Comparison of ENCODE assay signal across 11 cellular contexts in the genomic region with DNA sequence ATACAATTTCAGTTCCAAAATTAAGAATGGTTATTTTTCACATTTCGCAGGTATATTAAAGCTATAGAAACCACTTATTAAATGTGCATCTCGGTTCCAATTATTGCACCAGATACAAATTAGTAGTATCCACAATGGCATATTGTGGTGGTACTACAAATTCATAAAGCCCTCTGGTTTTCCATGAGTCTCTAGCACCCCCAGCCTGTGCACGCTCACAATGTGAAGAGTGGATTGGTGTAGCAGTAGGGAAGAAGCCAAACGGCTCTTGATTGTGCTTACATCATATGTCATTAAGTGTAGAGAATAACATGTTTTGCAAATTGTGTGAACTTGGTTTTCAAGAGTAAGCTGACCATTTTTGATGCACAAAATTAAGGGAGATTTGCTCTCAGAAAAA. TPM values are rescaled to one million over a fixed set of nuclear protein-coding genes. Genes with fewer than 3 reads are reported as not detected.
DNase-seq lines count a peak whose midpoint lies in the region; ATAC-seq and TF ChIP-seq lines count a peak whose summit lies in the region.
"Had no signal": no experiment of that assay in that cellular context is flagged by ENCODE, and none has a peak within 500 bp of the region (broad histone marks: within the 10 kb centered on the region; RNA-seq: fewer than 3 reads in every experiment).

No MANE protein-coding gene starts in this region.

- peak; percentile 20 to 55; a peak in 3 of 4 replicates for TF ChIP-seq CTCF in GM23338 (conservative IDR thresholded peaks at IDR 0.05; ENCODE audit: low read depth in 2 of 2)
- peak in 1 of 2 experiments; percentile 31 for TF ChIP-seq CTCF in brain (conservative IDR thresholded peaks at IDR 0.05)
- no peak for TF ChIP-seq CTCF in nephron progenitor cell (IDR thresholded peaks at IDR 0.05)
- no peak for TF ChIP-seq CTCF in adrenal gland (IDR thresholded peaks at IDR 0.05)
- TF ChIP-seq CTCF in foreskin fibroblast (IDR thresholded peaks at IDR 0.05; ENCODE audit: low read depth, low read length), result no peak

- peaks cover 33% of the 10 kb centered on the region for H3K4me1 ChIP-seq in GM23338 (ENCODE audit: insufficient read depth)
- H3K4me1 ChIP-seq in adrenal gland (replicated peaks in 1 of 2), result peaks cover 7 to 8% of the 10 kb centered on the region in 2 donors

- 36 to 48% (median 42%) methylated on average over 4 of the region's 4 CpGs for WGBS in adrenal gland, 4 donors

- H4K20me1 ChIP-seq in GM23338 (replicated peaks; ENCODE audit: insufficient read depth), result no peaks in the 10 kb centered on the region

- H3K9me3 Mint-ChIP-seq in GM23338 (no peaks in the 10 kb centered on the region), brain (peaks cover 0 to 3% (median 0%) of the 10 kb centered on the region in 5 experiments), nephron progenitor cell (no peaks in the 10 kb centered on the region)
- H3K9me3 Mint-ChIP-seq: stimulated activated effector memory CD8-positive, alpha-beta T cell treated with anti-CD3 and anti-CD28 coated beads, Interleukin-12 subunit alpha, Interleukin-12 subunit beta, amount 100 ng/mL, for 72 hours had no signal

- H3K27ac Mint-ChIP-seq in GM23338, result no peak overlapping the region
- H3K27ac Mint-ChIP-seq in brain, result peak overlapping the region; percentile 97 to 99 (median 98)
- H3K27ac Mint-ChIP-seq in nephron progenitor cell, result no peak overlapping the region
- H3K27ac Mint-ChIP-seq: naive thymus-derived CD4-positive, alpha-beta T cell; stimulated activated effector memory CD8-positive, alpha-beta T cell treated with anti-CD3 and anti-CD28 coated beads, Interleukin-12 subunit alpha, Interleukin-12 subunit beta, amount 100 ng/mL, for 72 hours had no signal

- intact Hi-C loops in adrenal gland (cut with DNase I), result no loop called here

- H3K9me2 ChIP-seq in GM23338 (ENCODE audit: insufficient read depth), result no peaks in the 10 kb centered on the region

- TF ChIP-seq POLR2A in adrenal gland (IDR thresholded peaks at IDR 0.05), result no peak

- H3K4me3 ChIP-seq in GM23338 (peak overlapping the region; percentile 59), adrenal gland (no peak overlapping the region), foreskin fibroblast (ENCODE audit: low read depth in 1 of 2, low read length in 2 of 2) (no peak overlapping the region)

- H3K4me3 Mint-ChIP-seq in GM23338, result peak overlapping the region; percentile 92
- peak overlapping the region; percentile 91 to 96 (median 94) for H3K4me3 Mint-ChIP-seq in brain
- H3K4me3 Mint-ChIP-seq in nephron progenitor cell, result peak overlapping the region; percentile 87
- H3K4me3 Mint-ChIP-seq: naive thymus-derived CD4-positive, alpha-beta T cell; stimulated activated effector memory CD8-positive, alpha-beta T cell treated with anti-CD3 and anti-CD28 coated beads, Interleukin-12 subunit alpha, Interleukin-12 subunit beta, amount 100 ng/mL, for 72 hours had no signal

- H3K9me3 ChIP-seq in adrenal gland (replicated peaks in 1 of 3), result no peaks in the 10 kb centered on the region

- H3K4me1 Mint-ChIP-seq in GM23338 (peaks cover 35% of the 10 kb centered on the region), brain (peaks cover 55% of the 10 kb centered on the region), nephron progenitor cell (peaks cover 48% of the 10 kb centered on the region)

- H3K36me3 Mint-ChIP-seq in GM23338 (ENCODE audit: low read depth), result no peaks in the 10 kb centered on the region
- no peaks in the 10 kb centered on the region for H3K36me3 Mint-ChIP-seq in brain
- no peaks in the 10 kb centered on the region for H3K36me3 Mint-ChIP-seq in nephron progenitor cell (ENCODE audit: low read depth)
- H3K36me3 Mint-ChIP-seq: naive thymus-derived CD4-positive, alpha-beta T cell; stimulated activated effector memory CD8-positive, alpha-beta T cell treated with anti-CD3 and anti-CD28 coated beads, Interleukin-12 subunit alpha, Interleukin-12 subunit beta, amount 100 ng/mL, for 72 hours had no signal

- no peak overlapping the region for H3K27ac ChIP-seq in GM23338 (ENCODE audit: low read depth)
- no peak overlapping the region for H3K27ac ChIP-seq in adrenal gland

- H3K4me2 ChIP-seq in GM23338, result peak overlapping the region; percentile 73

- H3K27me3 Mint-ChIP-seq in GM23338 (ENCODE audit: insufficient read depth, low read depth, poor library complexity) (peaks cover 34% of the 10 kb centered on the region), brain (peaks cover 25% of the 10 kb centered on the region), nephron progenitor cell (ENCODE audit: low read depth, poor library complexity) (peaks cover 50% of the 10 kb centered on the region)

- H3K36me3 ChIP-seq in GM23338 (ENCODE audit: insufficient read depth) (no peaks in the 10 kb centered on the region), adrenal gland (replicated peaks in 1 of 2) (no peaks in the 10 kb centered on the region)

- no peaks in the 10 kb centered on the region for H3K79me2 ChIP-seq in GM23338 (replicated peaks; ENCODE audit: insufficient read depth)

- H2AFZ ChIP-seq in GM23338, result no peak overlapping the region

- H3K27me3 ChIP-seq in GM23338 (ENCODE audit: insufficient read depth) (peaks cover 41% of the 10 kb centered on the region), adrenal gland (peaks cover 11% of the 10 kb centered on the region)

- no peaks in the 10 kb centered on the region for H3F3A ChIP-seq in GM23338 (replicated peaks; ENCODE audit: low read depth)

- peak; percentile 8; the same call in 1 of the 3 replicates for ATAC-seq in GM23338
- ATAC-seq: naive thymus-derived CD4-positive, alpha-beta T cell; stimulated activated effector memory CD8-positive, alpha-beta T cell treated with anti-CD3 and anti-CD28 coated beads, Interleukin-12 subunit alpha, Interleukin-12 subunit beta, amount 100 ng/mL, for 72 hours had no signal

- DNase-seq in GM23338 (ENCODE audit: low spot score) (peak; percentile 21), NCI-H2171 treated with DMSO at 0.1 percent for 48 hours (lab: John Stamatoyannopoulos, UW) (peak; percentile 58), nephron progenitor cell (no peak), adrenal gland (no peak), foreskin fibroblast (no peak), 8988T (no peak), NCI-H1436 treated with DMSO at 0.1 percent for 48 hours (lab: John Stamatoyannopoulos, UW) (no peak)
- DNase-seq: amniotic stem cell; naive thymus-derived CD4-positive, alpha-beta T cell had no signal

TF ChIP-seq in GM23338, 12 proteins besides CTCF, POLR2A, EP300 and RAD21:
- TF ChIP-seq, protein P1, sequence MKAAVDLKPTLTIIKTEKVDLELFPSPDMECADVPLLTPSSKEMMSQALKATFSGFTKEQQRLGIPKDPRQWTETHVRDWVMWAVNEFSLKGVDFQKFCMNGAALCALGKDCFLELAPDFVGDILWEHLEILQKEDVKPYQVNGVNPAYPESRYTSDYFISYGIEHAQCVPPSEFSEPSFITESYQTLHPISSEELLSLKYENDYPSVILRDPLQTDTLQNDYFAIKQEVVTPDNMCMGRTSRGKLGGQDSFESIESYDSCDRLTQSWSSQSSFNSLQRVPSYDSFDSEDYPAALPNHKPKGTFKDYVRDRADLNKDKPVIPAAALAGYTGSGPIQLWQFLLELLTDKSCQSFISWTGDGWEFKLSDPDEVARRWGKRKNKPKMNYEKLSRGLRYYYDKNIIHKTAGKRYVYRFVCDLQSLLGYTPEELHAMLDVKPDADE (IDR thresholded peaks at IDR 0.05), result no peak

RNA-seq across cellular contexts. Expression of gene BRINP3, which starts 1.9 kb away (rescaled TPM):
- not detected in 2 replicates for total RNA-seq in GM23338 (2014; rRNA removed; shearing (Covaris generic))
- polyA plus RNA-seq in GM23338 (2016; fragmentation: Nextera tagmentation; extraction: Ambion mirVana), result not detected in 2 replicates
- 3.8 TPM for polyA plus RNA-seq in brain (ENCODE audit: insufficient read depth, low read depth, low replicate concordance)
- 1 to 10 TPM in 1 of 8 donors, under 1 TPM in 3, not detected in 4; 0.11 to 1.1 (median 0.63) TPM for total RNA-seq in adrenal gland
- 1 to 10 TPM in 1 of 3 donors, under 1 TPM in 1, not detected in 1; 0.10 to 3.0 TPM for polyA plus RNA-seq in adrenal gland
- total RNA-seq: naive thymus-derived CD4-positive, alpha-beta T cell had no signal
- polyA plus RNA-seq: naive thymus-derived CD4-positive, alpha-beta T cell had no signal

Comparison
In these comparisons a context has a peak if more than half of its experiments do, and no peak if none do; other contexts are left out.
1. DNase-seq: peak in GM23338 (single experiment) and NCI-H2171 treated with DMSO at 0.1 percent for 48 hours (single experiment); none in nephron progenitor cell (single experiment), adrenal gland (0 of 7), foreskin fibroblast (0 of 2), 8988T (single experiment) and NCI-H1436 treated with DMSO at 0.1 percent for 48 hours (single experiment).
2. H3K27ac Mint-ChIP-seq: peak in brain (5 of 5); none in GM23338 (single experiment) and nephron progenitor cell (single experiment).
3. CTCF ChIP-seq: peak in GM23338 (2 of 2); none in nephron progenitor cell (single experiment), adrenal gland (0 of 6) and foreskin fibroblast (single experiment).
4. Peak in every context shown above with its lines, with median percentiles within 50 percentile points of each other: H3K4me3 Mint-ChIP-seq.